In the genomic region with DNA sequence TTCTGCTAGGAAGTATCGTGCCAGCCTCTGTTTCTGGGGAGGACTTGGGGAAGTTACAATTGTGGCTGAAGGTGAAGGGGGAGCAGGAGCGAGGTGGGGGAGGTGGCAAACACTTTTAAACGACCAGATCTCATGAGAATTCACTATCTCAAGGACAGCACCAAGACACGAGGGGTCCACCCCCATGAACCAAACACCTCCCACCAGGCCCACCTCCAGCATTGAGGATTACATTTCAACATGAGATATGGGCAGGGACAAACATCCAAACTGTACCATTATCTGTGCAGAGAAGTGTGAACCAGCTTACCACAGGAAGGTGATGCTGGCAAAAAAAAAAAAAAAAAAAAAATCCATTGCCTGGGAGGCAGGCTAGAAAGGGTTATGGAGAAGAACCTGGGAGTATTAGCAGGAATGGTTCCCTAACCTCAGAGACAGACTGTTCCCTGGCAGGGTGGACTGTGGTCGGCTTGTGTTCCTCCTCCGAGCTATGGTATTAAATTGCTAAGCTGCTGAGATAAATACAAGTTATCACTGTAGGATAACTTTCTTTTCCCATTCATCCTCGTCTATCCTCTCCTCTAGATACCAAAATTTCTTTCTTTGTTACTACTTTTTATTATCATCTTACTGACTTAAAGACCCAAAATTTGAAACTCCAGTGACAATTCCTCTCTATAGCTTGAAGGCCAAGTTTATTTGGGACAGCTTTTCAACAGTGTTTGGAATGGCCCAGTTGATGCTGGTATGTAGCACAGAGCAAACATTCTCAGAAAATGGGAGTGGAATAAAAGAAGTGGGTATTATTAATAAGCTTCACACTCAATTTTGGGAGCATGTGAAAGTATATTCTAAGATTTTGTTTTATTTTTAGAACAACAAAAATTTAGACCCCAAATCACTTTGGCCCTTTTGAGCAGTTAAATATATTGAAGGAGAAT, we compare ENCODE assay signal across 19 cellular contexts.
DNase-seq lines count a peak whose midpoint lies in the region; ATAC-seq and TF ChIP-seq lines count a peak whose summit lies in the region.
"Had no signal": no experiment of that assay in that cellular context is flagged by ENCODE, and none has a peak within 500 bp of the region (broad histone marks: within the 10 kb centered on the region; RNA-seq: fewer than 3 reads in every experiment).

No MANE protein-coding gene starts in this region.

- H3K36me3 ChIP-seq in breast epithelium (no peaks in the 10 kb centered on the region), mammary epithelial cell (ENCODE audit: insufficient read depth, low read length) (no peaks in the 10 kb centered on the region), psoas muscle (ENCODE audit: insufficient read depth in 1 of 2, low read depth in 1 of 2) (peaks cover 0 to 3% of the 10 kb centered on the region in 2 donors), OCI-LY7 (ENCODE audit: insufficient read depth, low read length) (no peaks in the 10 kb centered on the region)
- H3K36me3 ChIP-seq: BE2C had no signal

- H2AFZ ChIP-seq in mammary epithelial cell (ENCODE audit: low read depth, low read length) = no peak overlapping the region
- H2AFZ ChIP-seq in OCI-LY7 (ENCODE audit: low read length) = no peak overlapping the region
- H2AFZ ChIP-seq: GM23338 had no signal

- H3K27ac ChIP-seq in breast epithelium (peak overlapping the region; percentile 3 to 66), mammary epithelial cell (ENCODE audit: insufficient read depth, low read depth, low read length) (no peak overlapping the region), psoas muscle (peak overlapping the region; percentile 94), OCI-LY7 (ENCODE audit: low read depth, low read length, poor library complexity, severe bottlenecking) (no peak overlapping the region)

- no peak overlapping the region for H3K4me3 ChIP-seq in breast epithelium
- no peak overlapping the region for H3K4me3 ChIP-seq in mammary epithelial cell (replicated peaks in 1 of 3; ENCODE audit: insufficient read depth in 1 of 3, low read depth in 2 of 3, low read length in 3 of 3)
- peak overlapping the region; percentile 31 for H3K4me3 ChIP-seq in psoas muscle
- H3K4me3 ChIP-seq in OCI-LY7 (ENCODE audit: low read depth, low read length, poor library complexity, severe bottlenecking) = no peak overlapping the region
- H3K4me3 ChIP-seq: GM23338 had no signal

- no peaks in the 10 kb centered on the region for H3K79me2 ChIP-seq in mammary epithelial cell (ENCODE audit: insufficient read depth, low read length)
- H3K79me2 ChIP-seq in OCI-LY7 (ENCODE audit: insufficient read depth, low read depth, low read length) = no peaks in the 10 kb centered on the region

- H3K9ac ChIP-seq in mammary epithelial cell (ENCODE audit: insufficient read depth, low read length) = no peak overlapping the region

- in situ Hi-C loops in mammary epithelial cell (cut with MboI; ENCODE audit: low sequenced_read_pairs in 2 of 2) = no loop called here

- H3K27me3 ChIP-seq in breast epithelium (no peaks in the 10 kb centered on the region), mammary epithelial cell (ENCODE audit: insufficient read depth, low read length) (no peaks in the 10 kb centered on the region), psoas muscle (ENCODE audit: insufficient read depth in 3 of 3, low read length in 2 of 3) (no peaks in the 10 kb centered on the region)
- H3K27me3 ChIP-seq: BE2C had no signal

- DNase-seq in breast epithelium (ENCODE audit: low spot score in 2 of 2) (peak in 1 of 2 donors; percentile 59), mammary epithelial cell (no peak), amniotic epithelial cell (ENCODE audit: low read depth) (peak; percentile 93), psoas muscle (peak in 1 of 2 donors; percentile 60), OCI-LY7 (ENCODE audit: low spot score) (no peak)
- no peak for DNase-seq in activated CD4-positive, alpha-beta T cell treated with anti-CD3 and anti-CD28 coated beads, Interleukin-2, amount 50 U/mL, for 4 hours
- no peak for DNase-seq in effector CD4-positive, alpha-beta T cell
- DNase-seq: BE2C; CD4-positive, CD25-positive, alpha-beta regulatory T cell; COR-L47; DMS 273 treated with DMSO at 0.1 percent for 48 hours; GDM1; NCI-H1105; NCI-H1694; NCI-H2081 treated with DMSO at 0.1 percent for 48 hours; RPMI8226; SHP77 treated with DMSO at 0.1 percent for 48 hours had no signal

- no peaks in the 10 kb centered on the region for H3K9me3 ChIP-seq in breast epithelium
- H3K9me3 ChIP-seq in mammary epithelial cell (replicated peaks; ENCODE audit: insufficient read depth, low read length) = no peaks in the 10 kb centered on the region
- no peaks in the 10 kb centered on the region for H3K9me3 ChIP-seq in psoas muscle
- no peaks in the 10 kb centered on the region for H3K9me3 ChIP-seq in OCI-LY7 (ENCODE audit: low read length)
- H3K9me3 ChIP-seq: BE2C had no signal

- 43% methylated on average over 6 of the region's 7 CpGs for WGBS in mammary epithelial cell (ENCODE audit: low coverage, missing lambda C conversion rate)
- WGBS in psoas muscle, 3 donors = 41 to 66% (median 50%) methylated on average over 7 of the region's 7 CpGs

- dilution Hi-C loops in mammary epithelial cell (cut with HindIII; ENCODE audit: low sequenced_read_pairs) = no loop called here

- ATAC-seq in psoas muscle = peak; percentile 68 to 78 (median 72)
- ATAC-seq: HCT116 had no signal

- BruUV-seq in mammary epithelial cell (replicated peaks; lab: Mats Ljungman, UMichigan) (no TSS peak), OCI-LY7 (replicated peaks; lab: Mats Ljungman, UMichigan) (no TSS peak)

- no peak for TF ChIP-seq CTCF in breast epithelium (IDR thresholded peaks at IDR 0.05)
- TF ChIP-seq CTCF in mammary epithelial cell (conservative IDR thresholded peaks at IDR 0.05 in 1 of 2, IDR thresholded peaks at IDR 0.05 in 1 of 2; ENCODE audit: extremely low read depth in 1 of 2, insufficient read depth in 1 of 2, low read depth in 1 of 2, low read length in 2 of 2) = no peak
- no peak for TF ChIP-seq CTCF in psoas muscle (IDR thresholded peaks at IDR 0.05)
- no peak for TF ChIP-seq CTCF in OCI-LY7 (conservative IDR thresholded peaks at IDR 0.05; ENCODE audit: low read length)

- intact Hi-C loops in breast epithelium (cut with DNase I; ENCODE audit: low total_unique reads) (no loop called here), mammary epithelial cell (cut with micrococcal nuclease) (no loop called here), psoas muscle (cut with DNase I) (no loop called here), OCI-LY7 (cut with micrococcal nuclease; ENCODE audit: unreplicated experiment) (no loop called here)

- no peak overlapping the region for H3K4me2 ChIP-seq in mammary epithelial cell (ENCODE audit: insufficient read depth, low read depth, low read length)
- no peak overlapping the region for H3K4me2 ChIP-seq in OCI-LY7 (ENCODE audit: low read length)
- H3K4me2 ChIP-seq: GM23338 had no signal

- H3K9me2 ChIP-seq in OCI-LY7 (ENCODE audit: insufficient read depth, low read length) = no peaks in the 10 kb centered on the region

- H4K20me1 ChIP-seq in mammary epithelial cell (ENCODE audit: insufficient read depth, low read length) (no peaks in the 10 kb centered on the region), OCI-LY7 (ENCODE audit: insufficient read depth, low read length) (no peaks in the 10 kb centered on the region)

- CTCF ChIA-PET in mammary epithelial cell (lab: Charles Lee; ENCODE audit: low non-redundant PET) = interaction anchor here (0.5 kb wide), 1 partner anchor 188 kb away, joined by 5 read pairs; no protein-coding TSS in a partner anchor
- CTCF ChIA-PET in OCI-LY7 (lab: Charles Lee; ENCODE audit: unreplicated experiment) = no interaction called here

- no peak for TF ChIP-seq POLR2A in breast epithelium (IDR thresholded peaks at IDR 0.05)

- H3K4me1 ChIP-seq in breast epithelium = peaks cover 0 to 4% of the 10 kb centered on the region in 2 donors
- peaks cover 19% of the 10 kb centered on the region for H3K4me1 ChIP-seq in mammary epithelial cell (ENCODE audit: insufficient read depth, low read length)
- peaks cover 65% of the 10 kb centered on the region for H3K4me1 ChIP-seq in psoas muscle
- H3K4me1 ChIP-seq in OCI-LY7 (ENCODE audit: insufficient read depth, low read length, poor library complexity, severe bottlenecking) = no peaks in the 10 kb centered on the region
- H3K4me1 ChIP-seq: BE2C had no signal

- POLR2A ChIA-PET in OCI-LY7 (lab: Charles Lee) = interaction anchor here (0.5 to 0.7 kb wide), 5 partner anchors 10 to 1415 kb away, joined by 3 to 5 read pairs (median 3); no protein-coding TSS in a partner anchor

Comparison
In these comparisons a context has a peak if more than half of its experiments do, and no peak if none do; other contexts are left out.
1. H3K27ac ChIP-seq: peak in breast epithelium (2 of 2) and psoas muscle (single experiment); none in mammary epithelial cell (single experiment) and OCI-LY7 (single experiment).